11 cellular contexts compared by ENCODE assay signal in genomic region chr15:78067328-78068241, GRCh38. TPM values are rescaled to one million over a fixed set of nuclear protein-coding genes. Genes with fewer than 3 reads are reported as not detected.
DNase-seq lines count a peak whose midpoint lies in the region; ATAC-seq and TF ChIP-seq lines count a peak whose summit lies in the region.
"Had no signal": no experiment of that assay in that cellular context is flagged by ENCODE, and none has a peak within 500 bp of the region (broad histone marks: within the 10 kb centered on the region; RNA-seq: fewer than 3 reads in every experiment).

No MANE protein-coding gene starts in this region.

- H3K9ac ChIP-seq in endodermal cell (ENCODE audit: extremely low read depth, low read length, poor library complexity, severe bottlenecking): no peak overlapping the region

- H3K27ac ChIP-seq in RWPE2 (ENCODE audit: poor library complexity, severe bottlenecking) (peak overlapping the region; percentile 50), right atrium auricular region (peak overlapping the region; percentile 76 to 88), tibial nerve (peak overlapping the region in 3 of 4 donors; percentile 80 to 96 (median 95)), endodermal cell (ENCODE audit: low read depth, low read length) (no peak overlapping the region)
- H3K27ac ChIP-seq: SJSA1 had no signal

- TF ChIP-seq CTCF in RWPE2 (IDR thresholded peaks at IDR 0.05; ENCODE audit: poor library complexity, severe bottlenecking) (no peak), right atrium auricular region (IDR thresholded peaks at IDR 0.05) (no peak), tibial nerve (IDR thresholded peaks at IDR 0.05) (no peak), endodermal cell (conservative IDR thresholded peaks at IDR 0.05) (no peak)

- H3K4me1 ChIP-seq in RWPE2 (ENCODE audit: insufficient read depth, poor library complexity, severe bottlenecking): peaks cover 79% of the 10 kb centered on the region
- peaks cover 0 to 88% of the 10 kb centered on the region in 2 donors for H3K4me1 ChIP-seq in right atrium auricular region
- H3K4me1 ChIP-seq in tibial nerve: peaks cover 0 to 100% (median 92%) of the 10 kb centered on the region in 4 donors
- no peaks in the 10 kb centered on the region for H3K4me1 ChIP-seq in endodermal cell (ENCODE audit: control insufficient read depth, insufficient read depth, low read length)

- H3K4me3 ChIP-seq in RWPE2 (ENCODE audit: severe bottlenecking): no peak overlapping the region
- no peak overlapping the region for H3K4me3 ChIP-seq in right atrium auricular region
- no peak overlapping the region for H3K4me3 ChIP-seq in tibial nerve
- no peak overlapping the region for H3K4me3 ChIP-seq in endodermal cell (ENCODE audit: low read length)
- H3K4me3 ChIP-seq: SJSA1 had no signal

- CTCF ChIA-PET in activated naive CD4-positive, alpha-beta T cell treated with anti-CD3 and anti-CD28 coated beads, Interleukin-2, amount 10 ng/mL, durations not matched to agents 7 days and 5 days (lab: Charles Lee): interaction anchor here (0.8 to 6.7 kb wide), 11 partner anchors 8 to 100 kb away, joined by 3 to 69 read pairs (median 4); no protein-coding TSS in a partner anchor

- peaks cover 16% of the 10 kb centered on the region for H3K4me1 Mint-ChIP-seq in activated naive CD4-positive, alpha-beta T cell treated with anti-CD3 and anti-CD28 coated beads, Interleukin-2, amount 10 ng/mL, durations not matched to agents 7 days and 5 days
- peaks cover 39% of the 10 kb centered on the region for H3K4me1 Mint-ChIP-seq in endodermal cell

- H3K36me3 Mint-ChIP-seq in activated naive CD4-positive, alpha-beta T cell treated with anti-CD3 and anti-CD28 coated beads, Interleukin-2, amount 10 ng/mL, durations not matched to agents 7 days and 5 days: peaks cover 39% of the 10 kb centered on the region
- H3K36me3 Mint-ChIP-seq in endodermal cell (ENCODE audit: low read depth): no peaks in the 10 kb centered on the region

- peak overlapping the region; percentile 93 for H3K27ac Mint-ChIP-seq in activated naive CD4-positive, alpha-beta T cell treated with anti-CD3 and anti-CD28 coated beads, Interleukin-2, amount 10 ng/mL, durations not matched to agents 7 days and 5 days
- no peak overlapping the region for H3K27ac Mint-ChIP-seq in endodermal cell

- WGBS in tibial nerve, 2 donors: 0 to 31% methylated on average over 1 of the region's 1 CpG
- 89 to 100% methylated on average over 1 of the region's 1 CpG for WGBS in endodermal cell (ENCODE audit: insufficient coverage in 1 of 2, insufficient read length in 1 of 2), 2 experiments

- H3K27me3 ChIP-seq in RWPE2 (ENCODE audit: insufficient read depth, poor library complexity, severe bottlenecking) (no peaks in the 10 kb centered on the region), right atrium auricular region (no peaks in the 10 kb centered on the region), tibial nerve (no peaks in the 10 kb centered on the region), endodermal cell (ENCODE audit: control insufficient read depth, insufficient read depth, low read length, poor library complexity, severe bottlenecking) (peaks cover 50% of the 10 kb centered on the region)
- H3K27me3 ChIP-seq: SJSA1 had no signal

- no peaks in the 10 kb centered on the region for H3K9me3 Mint-ChIP-seq in activated naive CD4-positive, alpha-beta T cell treated with anti-CD3 and anti-CD28 coated beads, Interleukin-2, amount 10 ng/mL, durations not matched to agents 7 days and 5 days
- no peaks in the 10 kb centered on the region for H3K9me3 Mint-ChIP-seq in endodermal cell

- H3K9me3 ChIP-seq in RWPE2 (ENCODE audit: severe bottlenecking) (no peaks in the 10 kb centered on the region), right atrium auricular region (no peaks in the 10 kb centered on the region), tibial nerve (no peaks in the 10 kb centered on the region), endodermal cell (ENCODE audit: control insufficient read depth, low read length) (no peaks in the 10 kb centered on the region)
- H3K9me3 ChIP-seq: SJSA1 had no signal

- no peak for TF ChIP-seq POLR2A in tibial nerve (IDR thresholded peaks at IDR 0.05)

- no peaks in the 10 kb centered on the region for H3K27me3 Mint-ChIP-seq in activated naive CD4-positive, alpha-beta T cell treated with anti-CD3 and anti-CD28 coated beads, Interleukin-2, amount 10 ng/mL, durations not matched to agents 7 days and 5 days
- peaks cover 6% of the 10 kb centered on the region for H3K27me3 Mint-ChIP-seq in endodermal cell (ENCODE audit: insufficient read depth)

- H3K4me3 Mint-ChIP-seq in activated naive CD4-positive, alpha-beta T cell treated with anti-CD3 and anti-CD28 coated beads, Interleukin-2, amount 10 ng/mL, durations not matched to agents 7 days and 5 days: peak overlapping the region; percentile 59
- H3K4me3 Mint-ChIP-seq in endodermal cell: no peak overlapping the region

- no peak for DNase-seq in activated naive CD4-positive, alpha-beta T cell treated with anti-CD3 and anti-CD28 coated beads, Interleukin-2, amount 10 ng/mL, durations not matched to agents 7 days and 5 days
- DNase-seq in activated naive CD4-positive, alpha-beta T cell (lab: John Stamatoyannopoulos, UW): no peak
- DNase-seq in RWPE2 (ENCODE audit: low spot score) (no peak), right atrium auricular region (ENCODE audit: low spot score) (no peak), tibial nerve (ENCODE audit: low spot score in 2 of 2) (peak in 1 of 2 donors; percentile 30), endodermal cell (no peak)
- DNase-seq: occipital lobe had no signal

- H3K36me3 ChIP-seq in RWPE2 (ENCODE audit: low read depth) (peaks cover 5% of the 10 kb centered on the region; the same call in 1 of the 2 replicates), right atrium auricular region (no peaks in the 10 kb centered on the region), tibial nerve (no peaks in the 10 kb centered on the region), endodermal cell (ENCODE audit: control insufficient read depth, insufficient read depth, low read length) (no peaks in the 10 kb centered on the region)
- H3K36me3 ChIP-seq: SJSA1 had no signal

- no peak for TF ChIP-seq EP300 in tibial nerve (IDR thresholded peaks at IDR 0.05)

- ATAC-seq in RWPE2 (ENCODE audit: low read depth) (0 out of 3 replicates have a peak, but pooled peaks have one; percentile 2), HG02981 (IDR thresholded peaks at IDR 0.05; ENCODE audit: unreplicated experiment) (no peak), GM21390 (IDR thresholded peaks at IDR 0.05; ENCODE audit: unreplicated experiment) (no peak)

RNA-seq across cellular contexts. Expression of gene TBC1D2B, which starts 9.9 kb away (rescaled TPM):
- total RNA-seq in right atrium auricular region (10 to 100 TPM; 12.5 to 27.7 TPM), tibial nerve (100 to 1,000 TPM in 2 of 4 donors, 10 to 100 TPM in 2; 64.5 to 127 (median 94.5) TPM), endodermal cell (10 to 100 TPM; 13.8 to 23.8 TPM)
- 10.7 TPM for polyA plus RNA-seq in endodermal cell (2013, experiment 1 of 2)
- polyA plus RNA-seq in endodermal cell (2013, experiment 2 of 2): 12.9 TPM

RNA-seq across cellular contexts. Expression of gene SH2D7, which starts 24.8 kb away (rescaled TPM):
- total RNA-seq in right atrium auricular region (not detected), tibial nerve (not detected), endodermal cell (not detected)
- polyA plus RNA-seq in endodermal cell (2013, experiment 1 of 2): not detected
- not detected for polyA plus RNA-seq in endodermal cell (2013, experiment 2 of 2)
- total RNA-seq: cerebellum, occipital lobe, SJSA1 had no signal
